Comparison of ENCODE assay signal across 7 cellular contexts in genomic region chr14:51653096-51653814, GRCh38.
DNase-seq lines count a peak whose midpoint lies in the region; ATAC-seq and TF ChIP-seq lines count a peak whose summit lies in the region.

No MANE protein-coding gene starts in this region.

- H3K27ac ChIP-seq in subcutaneous abdominal adipose tissue (ENCODE audit: low read depth, low read length), result peak overlapping the region; percentile 84

- no peaks in the 10 kb centered on the region for H3K27me3 ChIP-seq in subcutaneous abdominal adipose tissue (ENCODE audit: control insufficient read depth in 5 of 5, insufficient read depth in 4 of 5, low read length in 5 of 5)

- peaks cover 0 to 39% (median 26%) of the 10 kb centered on the region in 5 donors for H3K4me1 ChIP-seq in subcutaneous abdominal adipose tissue (ENCODE audit: control insufficient read depth in 5 of 5, insufficient read depth in 5 of 5, low read length in 5 of 5)

- no peaks in the 10 kb centered on the region for H3K36me3 ChIP-seq in subcutaneous abdominal adipose tissue (ENCODE audit: control insufficient read depth in 5 of 5, insufficient read depth in 5 of 5, low read length in 5 of 5)

- in situ Hi-C loops in astrocyte of the spinal cord (cut with HindIII; ENCODE audit: low sequenced_read_pairs), result no loop called here

- ATAC-seq in GM19467 (IDR thresholded peaks at IDR 0.05; ENCODE audit: unreplicated experiment), result no peak

- H3K9ac ChIP-seq in subcutaneous abdominal adipose tissue (ENCODE audit: low read length in 5 of 5), result peak overlapping the region; percentile 52 to 78 (median 76)

- H3K4me3 ChIP-seq in astrocyte of the spinal cord (ENCODE audit: low read depth, low read length) (peak overlapping the region; percentile 84), subcutaneous abdominal adipose tissue (ENCODE audit: low read depth in 1 of 5, low read length in 5 of 5) (peak overlapping the region; percentile 81 to 92 (median 85))

- TF ChIP-seq CTCF in astrocyte of the spinal cord (IDR thresholded peaks at IDR 0.05; ENCODE audit: low read depth, low read length), result peak; percentile 38

- H3K9me3 ChIP-seq in subcutaneous abdominal adipose tissue (ENCODE audit: control insufficient read depth in 5 of 5, low read length in 5 of 5), result no peaks in the 10 kb centered on the region

- DNase-seq in GM03348 (ENCODE audit: low spot score), result peak; percentile 41
- DNase-seq in NCI-H1105 (lab: John Stamatoyannopoulos, UW), result peak; percentile 12
- peak; percentile 88 for DNase-seq in astrocyte of the spinal cord (ENCODE audit: low read depth, low spot score)
- peak; percentile 69 for DNase-seq in kidney glomerular epithelial cell (lab: John Stamatoyannopoulos, UW)
- no peak for DNase-seq in hepatic stellate cell (ENCODE audit: low spot score)
